Comparison of ENCODE assay signal across 8 cellular contexts in the genomic region with DNA sequence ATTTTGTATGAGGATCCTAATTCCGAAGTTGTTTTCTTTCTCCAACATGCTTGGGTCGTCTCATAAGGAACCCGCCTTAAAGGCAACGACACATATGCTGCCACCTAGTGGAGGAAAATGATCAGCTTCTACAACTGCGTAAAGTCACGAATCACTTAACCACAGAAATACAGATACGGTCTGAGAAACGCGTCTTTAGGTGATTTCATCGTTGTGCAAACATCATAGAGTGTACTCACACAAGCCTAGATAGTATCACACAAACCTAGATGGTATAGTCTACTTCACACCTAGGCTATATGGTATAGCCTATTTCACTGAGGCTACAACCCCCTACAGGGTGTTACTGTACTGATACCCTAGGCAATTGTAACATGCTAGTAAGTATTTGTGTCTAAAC. TPM values are rescaled to one million over a fixed set of nuclear protein-coding genes. Genes with fewer than 3 reads are reported as not detected.
A peak's percentile ranks its signal among the peaks of the same experiment; 100 is the strongest.
DNase-seq lines count a peak whose midpoint lies in the region; ATAC-seq and TF ChIP-seq lines count a peak whose summit lies in the region.

No MANE protein-coding gene starts in this region.

- H3K4me1 Mint-ChIP-seq in activated B cell treated with CpG ODN at 0.5 μM for 24 hours: peaks cover 44% of the 10 kb centered on the region
- peaks cover 10% of the 10 kb centered on the region for H3K4me1 Mint-ChIP-seq in mesothelial cell of epicardium

- POLR2A ChIA-PET in activated B cell treated with CpG ODN at 0.5 μM for 24 hours (lab: Charles Lee): interaction anchor here (1.8 kb wide), 1 partner anchor 289 kb away, joined by 7 read pairs; the partner anchor contains the start of gene SH2D6

- TF ChIP-seq CTCF in activated B cell treated with CpG ODN at 0.5 μM for 24 hours (IDR thresholded peaks at IDR 0.05) (peak; percentile 84), mesothelial cell of epicardium (IDR thresholded peaks at IDR 0.05; ENCODE audit: unreplicated experiment) (peak; percentile 84)

- no peaks in the 10 kb centered on the region for H3K9me3 Mint-ChIP-seq in activated B cell treated with CpG ODN at 0.5 μM for 24 hours
- H3K9me3 Mint-ChIP-seq in mesothelial cell of epicardium: no peaks in the 10 kb centered on the region

- CTCF ChIA-PET in activated B cell treated with CpG ODN at 0.5 μM for 24 hours (lab: Charles Lee): interaction anchor here (0.6 to 5.7 kb wide), 9 partner anchors 13 to 285 kb away, joined by 3 to 82 read pairs (median 4); no protein-coding TSS in a partner anchor

- H3K36me3 Mint-ChIP-seq in activated B cell treated with CpG ODN at 0.5 μM for 24 hours (ENCODE audit: low read depth) (no peaks in the 10 kb centered on the region), mesothelial cell of epicardium (no peaks in the 10 kb centered on the region)

- H3K4me3 Mint-ChIP-seq in activated B cell treated with CpG ODN at 0.5 μM for 24 hours: no peak overlapping the region
- H3K4me3 Mint-ChIP-seq in mesothelial cell of epicardium: no peak overlapping the region

- H3K27me3 Mint-ChIP-seq in activated B cell treated with CpG ODN at 0.5 μM for 24 hours (peaks cover 4% of the 10 kb centered on the region), mesothelial cell of epicardium (ENCODE audit: low read depth) (peaks cover 12% of the 10 kb centered on the region)

- peak; percentile 55 for ATAC-seq in HG03159 (IDR thresholded peaks at IDR 0.05; ENCODE audit: unreplicated experiment)
- peak; percentile 66 for ATAC-seq in activated B cell treated with CpG ODN at 0.5 μM for 24 hours (ENCODE audit: low read depth)

- DNase-seq in activated CD8-positive, alpha-beta memory T cell treated with anti-CD3 and anti-CD28 coated beads for 4 hours (ENCODE audit: low read depth in 2 of 2): peak; percentile 35 to 55
- DNase-seq in activated CD8-positive, alpha-beta memory T cell treated with anti-CD3 and anti-CD28 coated beads for 24 hours: no peak
- DNase-seq in NCI-H345 treated with DMSO at 0.1 percent for 48 hours (lab: John Stamatoyannopoulos, UW; ENCODE audit: unreplicated experiment): peak; percentile 54
- DNase-seq in activated B cell treated with CpG ODN at 0.5 μM for 24 hours: no peak
- DNase-seq in effector CD8-positive, alpha-beta T cell (lab: John Stamatoyannopoulos, UW): peak; percentile 15
- peak in 1 of 2 experiments; percentile 55 for DNase-seq in mesothelial cell of epicardium (ENCODE audit: low spot score in 2 of 2, unreplicated experiment in 2 of 2)
- peak in 5 of 6 experiments; percentile 19 to 75 (median 34) for DNase-seq in stimulated activated naive CD4-positive, alpha-beta T cell (lab: John Stamatoyannopoulos, UW)

- intact Hi-C loops in activated B cell treated with CpG ODN at 0.5 μM for 24 hours (cut with micrococcal nuclease): loop anchor here (1.0 kb wide), 4 partner anchors 28 to 287 kb away; no protein-coding TSS in a partner anchor

- H3K27ac Mint-ChIP-seq in activated B cell treated with CpG ODN at 0.5 μM for 24 hours: no peak overlapping the region
- H3K27ac Mint-ChIP-seq in mesothelial cell of epicardium: no peak overlapping the region

RNA-seq across cellular contexts. Expression of gene GNLY, which starts 13.1 kb away (rescaled TPM):
- total RNA-seq in activated B cell treated with CpG ODN at 0.5 μM for 24 hours (1.8 and 2.3 TPM in 2 replicates), mesothelial cell of epicardium (0.43 TPM in 1 of 3 replicates, not detected in the others)

RNA-seq across cellular contexts. Expression of gene SFTPB, which starts 39.3 kb away (rescaled TPM):
- total RNA-seq in activated B cell treated with CpG ODN at 0.5 μM for 24 hours (0.05 TPM in 1 of 2 replicates, not detected in the other), mesothelial cell of epicardium (not detected in 3 replicates)

RNA-seq across cellular contexts. Expression of gene ATOH8, which starts 46.5 kb away (rescaled TPM):
- not detected in 2 replicates for total RNA-seq in activated B cell treated with CpG ODN at 0.5 μM for 24 hours
- 12.6 to 13.8 TPM (median 12.7 TPM) in 3 replicates for total RNA-seq in mesothelial cell of epicardium

Comparison
In these comparisons a context has a peak if more than half of its experiments do, and no peak if none do; other contexts are left out.
1. DNase-seq: peak in activated CD8-positive, alpha-beta memory T cell treated with anti-CD3 and anti-CD28 coated beads for 4 hours (2 of 2), NCI-H345 treated with DMSO at 0.1 percent for 48 hours (single experiment), effector CD8-positive, alpha-beta T cell (single experiment) and stimulated activated naive CD4-positive, alpha-beta T cell (5 of 6); none in activated CD8-positive, alpha-beta memory T cell treated with anti-CD3 and anti-CD28 coated beads for 24 hours (single experiment) and activated B cell treated with CpG ODN at 0.5 μM for 24 hours (single experiment).
2. RNA of gene ATOH8, which starts 46.5 kb away (total RNA-seq): 12.6 to 13.8 TPM in mesothelial cell of epicardium; not detected in activated B cell treated with CpG ODN at 0.5 μM for 24 hours; every median in the first group is over 10 times any median in the second.